In genomic region chr7:106285051-106285800, GRCh38 we compare ENCODE assay signal across 1 cellular context.
TF ChIP-seq lines count a peak whose summit lies in the region.

No MANE protein-coding gene starts in this region.

TF ChIP-seq in GM12878, 131 proteins besides CTCF, POLR2A, EP300 and RAD21 (continued from another document):
- TF ChIP-seq IRF3 (IDR thresholded peaks at IDR 0.05), result no peak
